Comparison of ENCODE assay signal across 7 cellular contexts in the genomic region with DNA sequence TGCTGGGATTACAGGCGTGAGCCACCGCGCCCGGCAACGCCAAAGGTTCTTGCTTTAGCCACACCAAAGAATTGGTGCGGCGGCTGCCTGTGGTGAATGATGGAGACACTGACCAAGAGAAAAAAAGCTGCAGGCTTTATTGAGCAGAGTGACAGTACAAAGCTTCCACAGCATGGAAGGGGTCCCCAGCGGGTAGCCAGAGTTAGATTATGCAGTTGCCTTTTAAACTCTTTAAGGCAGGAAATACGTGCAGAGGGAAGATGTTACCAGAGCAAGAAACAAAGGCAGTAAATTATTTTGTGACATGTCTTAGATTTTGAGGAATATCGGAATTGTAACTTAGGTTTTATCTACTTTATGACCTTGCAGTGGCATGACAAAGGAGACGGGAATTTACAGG.
DNase-seq lines count a peak whose midpoint lies in the region; ATAC-seq, FAIRE-seq and TF ChIP-seq lines count a peak whose summit lies in the region.
"Not testable (repeated sequence)": the region's sequence is repeated elsewhere in the genome, so short reads cannot be mapped to it uniquely, and the experiment has no call there.

No MANE protein-coding gene starts in this region.

- CTCF ChIA-PET in PC-3 (lab: Charles Lee): not testable (repeated sequence)

- peaks cover 22 to 23% of the 10 kb centered on the region in 2 experiments for H3K4me1 Mint-ChIP-seq in H9
- peaks cover 18% of the 10 kb centered on the region for H3K4me1 Mint-ChIP-seq in astrocyte (ENCODE audit: low read depth, unreplicated experiment)
- peaks cover 32% of the 10 kb centered on the region for H3K4me1 Mint-ChIP-seq in nephron progenitor cell
- H3K4me1 Mint-ChIP-seq in osteocyte (ENCODE audit: unreplicated experiment): peaks cover 54% of the 10 kb centered on the region

- not testable (repeated sequence) for H3K4me3 ChIP-seq in BLaER1 treated with 17β-estradiol and CSF1 and Interleukin-3, amounts not matched to agents 10 nM and 100 nM; PC-3 (ENCODE audit: low read length); astrocyte (ENCODE audit: insufficient read depth, low read depth, low read length); mesenchymal stem cell (ENCODE audit: insufficient read depth in 1 of 2, low read depth in 1 of 2, low read length in 2 of 2)

- H3K9me3 ChIP-seq in BLaER1 treated with 17β-estradiol and CSF1 and Interleukin-3, amounts not matched to agents 10 nM and 100 nM (replicated peaks in 1 of 11); H9 (ENCODE audit: control insufficient read depth, low read depth, low read length); PC-3 (ENCODE audit: low read length); astrocyte (ENCODE audit: insufficient read depth, low read depth, low read length); mesenchymal stem cell (ENCODE audit: control insufficient read depth, low read length): not testable (repeated sequence)

- not testable (repeated sequence) for H2BK5ac ChIP-seq in H9 (ENCODE audit: insufficient read length, low read length); mesenchymal stem cell (ENCODE audit: low read depth, low read length, poor library complexity, severe bottlenecking)

- not testable (repeated sequence) for H2BK20ac ChIP-seq in H9 (ENCODE audit: low read depth, low read length, poor library complexity, severe bottlenecking)

- not testable (repeated sequence) for H3K36me3 Mint-ChIP-seq in H9 (ENCODE audit: insufficient read depth in 1 of 3, low read depth in 3 of 3); astrocyte (ENCODE audit: low read depth, unreplicated experiment); nephron progenitor cell (ENCODE audit: low read depth); osteocyte (ENCODE audit: unreplicated experiment)

- H2AFZ ChIP-seq in H9 (ENCODE audit: low read length); astrocyte (ENCODE audit: low read depth, low read length); mesenchymal stem cell (ENCODE audit: low read depth, low read length): not testable (repeated sequence)
- peak overlapping the region; percentile 34; the same call in 1 of the 2 replicates for H2AFZ ChIP-seq in PC-3 (ENCODE audit: low read length)

- H2BK15ac ChIP-seq in H9 (ENCODE audit: low read depth, low read length); mesenchymal stem cell (ENCODE audit: low read depth, poor library complexity, severe bottlenecking): not testable (repeated sequence)

- BruUV-seq in PC-3 (replicated peaks; lab: Mats Ljungman, UMichigan): not testable (repeated sequence)

- not testable (repeated sequence) for H3K36me3 ChIP-seq in BLaER1 treated with 17β-estradiol and CSF1 and Interleukin-3, amounts not matched to agents 10 nM and 100 nM; PC-3 (ENCODE audit: low read depth, low read length); astrocyte (ENCODE audit: insufficient read depth, low read length); mesenchymal stem cell (ENCODE audit: control insufficient read depth in 1 of 2, insufficient read depth in 2 of 2, low read depth in 1 of 2, low read length in 2 of 2)

- ATAC-seq in PC-3: not testable (repeated sequence)

- peak overlapping the region in 8 of 11 experiments; percentile 24 to 81 (median 66); a peak in 15 of 22 replicates for H3K4me2 ChIP-seq in BLaER1 treated with 17β-estradiol and CSF1 and Interleukin-3, amounts not matched to agents 10 nM and 100 nM
- not testable (repeated sequence) for H3K4me2 ChIP-seq in H9 (ENCODE audit: insufficient read depth, insufficient read length, low read length); PC-3 (ENCODE audit: low read length); mesenchymal stem cell (ENCODE audit: low read length, poor library complexity, severe bottlenecking)
- H3K4me2 ChIP-seq in astrocyte (ENCODE audit: low read length): peak overlapping the region; percentile 24

- H2BK120ac ChIP-seq in H9 (ENCODE audit: low read depth, low read length, poor library complexity, severe bottlenecking); mesenchymal stem cell (ENCODE audit: low read depth, low read length): not testable (repeated sequence)

- not testable (repeated sequence) for H4K20me1 ChIP-seq in BLaER1 treated with 17β-estradiol and CSF1 and Interleukin-3, amounts not matched to agents 10 nM and 100 nM; H9 (ENCODE audit: control insufficient read depth, insufficient read depth, insufficient read length); PC-3 (ENCODE audit: low read length); astrocyte (ENCODE audit: insufficient read depth, low read length)

- WGBS in H9 (ENCODE audit: extremely low coverage, insufficient read length, low lambda C conversion rate): no CpG with 5 or more reads among the region's 11 CpGs
- 64% methylated on average over 11 of the region's 11 CpGs for whole genome bisulfite sequencing in mesenchymal stem cell

- H3K27ac Mint-ChIP-seq in H9: peak overlapping the region in 2 of 3 experiments; percentile 2 to 8; a peak in 5 of 7 replicates
- peak overlapping the region; percentile 36 for H3K27ac Mint-ChIP-seq in astrocyte (ENCODE audit: unreplicated experiment)
- H3K27ac Mint-ChIP-seq in nephron progenitor cell: peak overlapping the region; percentile 11
- peak overlapping the region; percentile 92 for H3K27ac Mint-ChIP-seq in osteocyte (ENCODE audit: unreplicated experiment)

- H3K27me3 Mint-ChIP-seq in H9 (ENCODE audit: low read depth); astrocyte (ENCODE audit: low read depth, unreplicated experiment); nephron progenitor cell (ENCODE audit: low read depth, poor library complexity); osteocyte (ENCODE audit: unreplicated experiment): not testable (repeated sequence)

- DNase-seq in H9; PC-3; astrocyte (ENCODE audit: low read depth); mesenchymal stem cell; nephron progenitor cell; osteocyte (ENCODE audit: extremely low spot score, unreplicated experiment): not testable (repeated sequence)

- POLR2A ChIA-PET in PC-3 (lab: Charles Lee; ENCODE audit: unreplicated experiment): not testable (repeated sequence)

- H4K5ac ChIP-seq in H9 (ENCODE audit: insufficient read length, low read depth, low read length): not testable (repeated sequence)

- intact Hi-C loops in PC-3 (cut with micrococcal nuclease): not testable (repeated sequence)

- H3K27ac ChIP-seq in BLaER1 treated with 17β-estradiol and CSF1 and Interleukin-3, amounts not matched to agents 10 nM and 100 nM: peak overlapping the region in 1 of 11 experiments; percentile 29; a peak in 1 of 22 replicates
- not testable (repeated sequence) for H3K27ac ChIP-seq in H9 (ENCODE audit: insufficient read length, low read depth, low read length); PC-3 (ENCODE audit: low read length); astrocyte (ENCODE audit: low read depth, low read length); mesenchymal stem cell (ENCODE audit: low read length, poor library complexity, severe bottlenecking)

- not testable (repeated sequence) for H3K4ac ChIP-seq in H9 (ENCODE audit: low read depth, low read length); mesenchymal stem cell (ENCODE audit: low read depth in 1 of 2, low read length in 2 of 2)

- not testable (repeated sequence) for H4K91ac ChIP-seq in H9 (ENCODE audit: insufficient read length, low read depth, low read length); mesenchymal stem cell (ENCODE audit: low read length)

- H3K23ac ChIP-seq in H9 (ENCODE audit: insufficient read length, low read depth, low read length); mesenchymal stem cell (ENCODE audit: low read length in 2 of 2): not testable (repeated sequence)

- H3K9ac ChIP-seq in BLaER1 treated with 17β-estradiol and CSF1 and Interleukin-3, amounts not matched to agents 10 nM and 100 nM; H9 (ENCODE audit: extremely low read depth, insufficient read length, low read length); PC-3 (ENCODE audit: low read length); astrocyte (ENCODE audit: low read length); mesenchymal stem cell (ENCODE audit: low read length): not testable (repeated sequence)

- not testable (repeated sequence) for H3K23me2 ChIP-seq in H9 (ENCODE audit: insufficient read length, low read depth, low read length, poor library complexity, severe bottlenecking)

- H2AK5ac ChIP-seq in H9 (ENCODE audit: insufficient read length, low read length); mesenchymal stem cell (ENCODE audit: low read length, severe bottlenecking): not testable (repeated sequence)

- H3K9me3 Mint-ChIP-seq in H9; astrocyte (ENCODE audit: unreplicated experiment); nephron progenitor cell; osteocyte (ENCODE audit: unreplicated experiment): not testable (repeated sequence)

- H3K79me1 ChIP-seq in H9 (ENCODE audit: insufficient read depth, low read depth, low read length, poor library complexity, severe bottlenecking); mesenchymal stem cell (replicated peaks; ENCODE audit: low read length, poor library complexity, severe bottlenecking): not testable (repeated sequence)

- H4K8ac ChIP-seq in H9 (replicated peaks; ENCODE audit: insufficient read length, low read depth, low read length): not testable (repeated sequence)
- H4K8ac ChIP-seq in mesenchymal stem cell (ENCODE audit: low read length): peak overlapping the region; percentile 37

- not testable (repeated sequence) for H3F3A ChIP-seq in PC-3 (ENCODE audit: low read length, unreplicated experiment)

- not testable (repeated sequence) for H3K4me3 Mint-ChIP-seq in H9; astrocyte (ENCODE audit: unreplicated experiment); nephron progenitor cell; osteocyte (ENCODE audit: unreplicated experiment)

- H3K14ac ChIP-seq in H9 (ENCODE audit: insufficient read depth, low read length); mesenchymal stem cell (ENCODE audit: low read length in 2 of 2): not testable (repeated sequence)

- not testable (repeated sequence) for H3K27me3 ChIP-seq in BLaER1 treated with 17β-estradiol and CSF1 and Interleukin-3, amounts not matched to agents 10 nM and 100 nM; H9 (ENCODE audit: insufficient read depth, low read length); PC-3 (ENCODE audit: low read length); astrocyte (ENCODE audit: insufficient read depth, low read length); mesenchymal stem cell (ENCODE audit: control insufficient read depth in 1 of 2, insufficient read depth in 1 of 2, low read length in 2 of 2)

- H2BK12ac ChIP-seq in H9 (ENCODE audit: insufficient read length, low read depth, low read length); mesenchymal stem cell (ENCODE audit: low read length in 2 of 2): not testable (repeated sequence)

- not testable (repeated sequence) for H3K18ac ChIP-seq in H9 (ENCODE audit: insufficient read length, low read depth, low read length)
- peak overlapping the region in 1 of 2 experiments; percentile 33 for H3K18ac ChIP-seq in mesenchymal stem cell (ENCODE audit: low read depth in 1 of 2, low read length in 2 of 2)

- H3K56ac ChIP-seq in H9 (ENCODE audit: insufficient read length, low read depth, low read length): not testable (repeated sequence)

- not testable (repeated sequence) for TF ChIP-seq CTCF in H9 (conservative IDR thresholded peaks at IDR 0.05); PC-3 (conservative IDR thresholded peaks at IDR 0.05; ENCODE audit: low read depth, low read length); astrocyte (IDR thresholded peaks at IDR 0.05; ENCODE audit: insufficient read depth, low read depth, low read length); nephron progenitor cell (IDR thresholded peaks at IDR 0.05); osteocyte (IDR thresholded peaks at IDR 0.05)

- not testable (repeated sequence) for FAIRE-seq in astrocyte (lab: Jason Lieb, UNC)

- not testable (repeated sequence) for H3K79me2 ChIP-seq in H9 (ENCODE audit: insufficient read depth, low read length); PC-3 (ENCODE audit: low read length); astrocyte (ENCODE audit: insufficient read depth, low read length)

- H3K9me2 ChIP-seq in PC-3 (replicated peaks; ENCODE audit: low read length): not testable (repeated sequence)

- not testable (repeated sequence) for H3T11ph ChIP-seq in H9 (ENCODE audit: low read length)

- peaks cover 28 to 58% (median 39%) of the 10 kb centered on the region in 10 experiments for H3K4me1 ChIP-seq in BLaER1 treated with 17β-estradiol and CSF1 and Interleukin-3, amounts not matched to agents 10 nM and 100 nM
- not testable (repeated sequence) for H3K4me1 ChIP-seq in H9 (ENCODE audit: insufficient read depth, low read length); mesenchymal stem cell (ENCODE audit: control insufficient read depth, insufficient read depth, low read depth, low read length)
- H3K4me1 ChIP-seq in PC-3 (ENCODE audit: insufficient read depth, low read length) (peaks cover 11% of the 10 kb centered on the region), astrocyte (ENCODE audit: insufficient read depth, low read length) (peaks cover 11% of the 10 kb centered on the region)

Comparison
In these comparisons a context has a peak if more than half of its experiments do, and no peak if none do; other contexts are left out.
1. H3K27ac Mint-ChIP-seq: peak in every context shown above with its lines; median percentile 92 in osteocyte; 36 in astrocyte; 11 in nephron progenitor cell; 5 in H9.